ENCODE assay signal across 1 cellular context in genomic region chr1:234605983-234606730, GRCh38.
TF ChIP-seq lines count a peak whose summit lies in the region.

No MANE protein-coding gene starts in this region.

TF ChIP-seq in K562, 482 proteins besides CTCF, POLR2A, EP300 and RAD21 (continued from another document and continues in another):
- TF ChIP-seq MGA (IDR thresholded peaks at IDR 0.05): no peak
- TF ChIP-seq CHAMP1 (IDR thresholded peaks at IDR 0.05): no peak
- TF ChIP-seq NFIX (CRISPR knock-in tag; IDR thresholded peaks at IDR 0.05; ENCODE audit: low read depth): no peak
- TF ChIP-seq E2F6 (IDR thresholded peaks at IDR 0.05; ENCODE audit: borderline replicate concordance in 1 of 2, extremely low read depth in 1 of 2, insufficient read depth in 1 of 2, insufficient read length in 1 of 2, low read depth in 1 of 2, low read length in 1 of 2, poor library complexity in 1 of 2, severe bottlenecking in 1 of 2): no peak
- no peak for TF ChIP-seq PRMT5 (CRISPR knock-in tag; IDR thresholded peaks at IDR 0.05)
- no peak for TF ChIP-seq SIRT6 (IDR thresholded peaks at IDR 0.05; ENCODE audit: low read depth, low read length)
- TF ChIP-seq MAX (CRISPR knock-in tag; IDR thresholded peaks at IDR 0.05): peak; percentile 44; the same call in 1 of the 2 replicates
- 0 out of 2 replicates have a peak, but pooled peaks have one; percentile 29 for TF ChIP-seq TCFL5 (CRISPR knock-in tag; conservative IDR thresholded peaks at IDR 0.05)
- no peak for TF ChIP-seq NR4A1 (CRISPR knock-in tag; IDR thresholded peaks at IDR 0.05)
- TF ChIP-seq NR4A1 (tag; IDR thresholded peaks at IDR 0.05): no peak; the same call in 1 of the 2 replicates
- peak; percentile 51 for TF ChIP-seq NFRKB (IDR thresholded peaks at IDR 0.05; ENCODE audit: low read depth)
- no peak for TF ChIP-seq BRD4 (IDR thresholded peaks at IDR 0.05)
- no peak for TF ChIP-seq E2F8 (IDR thresholded peaks at IDR 0.05; ENCODE audit: low read depth, partially characterized antibody)
- no peak for TF ChIP-seq ARID3B (CRISPR knock-in tag; IDR thresholded peaks at IDR 0.05; ENCODE audit: borderline replicate concordance)
- 0 out of 2 replicates have a peak, but pooled peaks have one; percentile 3 for TF ChIP-seq ZKSCAN8 (CRISPR knock-in tag; IDR thresholded peaks at IDR 0.05)
- TF ChIP-seq MNT (conservative IDR thresholded peaks at IDR 0.05): peak; percentile 66 to 74; a peak in 3 of 4 replicates
- TF ChIP-seq SMAD3 (CRISPR knock-in tag; conservative IDR thresholded peaks at IDR 0.05): 0 out of 2 replicates have a peak, but pooled peaks have one; percentile 42
- no peak for TF ChIP-seq ZNF12 (CRISPR knock-in tag; IDR thresholded peaks at IDR 0.05)
- TF ChIP-seq ZNF507 (tag; conservative IDR thresholded peaks at IDR 0.05): no peak
- no peak for TF ChIP-seq ZC3H4 (CRISPR knock-in tag; IDR thresholded peaks at IDR 0.05; ENCODE audit: borderline replicate concordance)
- TF ChIP-seq PHF8 (IDR thresholded peaks at IDR 0.05; ENCODE audit: borderline replicate concordance, low read length): no peak
- TF ChIP-seq CBX8 (IDR thresholded peaks at IDR 0.05; ENCODE audit: borderline replicate concordance, extremely low read depth, low read depth, low read length, poor library complexity, severe bottlenecking): no peak
- no peak for TF ChIP-seq ZNF277 (CRISPR knock-in tag; IDR thresholded peaks at IDR 0.05; ENCODE audit: borderline replicate concordance)
- TF ChIP-seq ATF2 (CRISPR knock-in tag; IDR thresholded peaks at IDR 0.05): no peak
- no peak for TF ChIP-seq PTRF (tag; IDR thresholded peaks at IDR 0.05)
- TF ChIP-seq CEBPG (CRISPR knock-in tag; IDR thresholded peaks at IDR 0.05): no peak
- peak in 1 of 2 experiments; percentile 45; a peak in 1 of 4 replicates for TF ChIP-seq CEBPG (tag; conservative IDR thresholded peaks at IDR 0.05 in 1 of 2, IDR thresholded peaks at IDR 0.05 in 1 of 2)
- no peak for TF ChIP-seq SNIP1 (IDR thresholded peaks at IDR 0.05; ENCODE audit: low read depth)
- 0 out of 2 replicates have a peak, but pooled peaks have one; percentile 50 for TF ChIP-seq DDX20 (tag; IDR thresholded peaks at IDR 0.05; ENCODE audit: low read depth)
- TF ChIP-seq RBM17 (IDR thresholded peaks at IDR 0.05; ENCODE audit: borderline replicate concordance, low read depth, low read length): no peak
- no peak for TF ChIP-seq TAF1 (IDR thresholded peaks at IDR 0.05; ENCODE audit: control insufficient read depth, extremely low read depth, insufficient read depth, low read length, severe bottlenecking)
- TF ChIP-seq MEF2D (tag; conservative IDR thresholded peaks at IDR 0.05; ENCODE audit: low read depth): no peak
